2 cellular contexts compared by ENCODE assay signal in genomic region chr9:101400120-101400519, GRCh38.
TF ChIP-seq lines count a peak whose summit lies in the region.

No MANE protein-coding gene starts in this region.

TF ChIP-seq in A549, 52 proteins besides CTCF, POLR2A, EP300 and RAD21 (continued from another document):
- TF ChIP-seq USF2 (IDR thresholded peaks at IDR 0.05) = no peak
- TF ChIP-seq HOXB13 (CRISPR knock-in tag; IDR thresholded peaks at IDR 0.05; ENCODE audit: low read depth) = no peak
- TF ChIP-seq FOSB (CRISPR knock-in tag; IDR thresholded peaks at IDR 0.05) = no peak

TF ChIP-seq in HCT116, 20 proteins besides CTCF, POLR2A, EP300 and RAD21 (continued from another document):
- TF ChIP-seq REST (IDR thresholded peaks at IDR 0.05; ENCODE audit: low read depth) = no peak
